2 cellular contexts compared by ENCODE assay signal in genomic region chr10:72719941-72720592, GRCh38.
TF ChIP-seq lines count a peak whose summit lies in the region.

No MANE protein-coding gene starts in this region.

TF ChIP-seq in SK-N-SH, 30 proteins besides CTCF, POLR2A, EP300 and RAD21 (continued from another document):
- TF ChIP-seq PBX3 (IDR thresholded peaks at IDR 0.05) (no peak), POLR2AphosphoS5 (IDR thresholded peaks at IDR 0.05; ENCODE audit: low read depth, low read length) (no peak), RFX5 (IDR thresholded peaks at IDR 0.05; ENCODE audit: low read length) (no peak)

TF ChIP-seq in SK-N-SH treated with all-trans-retinoic acid at 6 μM for 48 hours, 23 proteins besides CTCF, POLR2A, EP300 and RAD21 (continued from another document):
- TF ChIP-seq, protein P1, sequence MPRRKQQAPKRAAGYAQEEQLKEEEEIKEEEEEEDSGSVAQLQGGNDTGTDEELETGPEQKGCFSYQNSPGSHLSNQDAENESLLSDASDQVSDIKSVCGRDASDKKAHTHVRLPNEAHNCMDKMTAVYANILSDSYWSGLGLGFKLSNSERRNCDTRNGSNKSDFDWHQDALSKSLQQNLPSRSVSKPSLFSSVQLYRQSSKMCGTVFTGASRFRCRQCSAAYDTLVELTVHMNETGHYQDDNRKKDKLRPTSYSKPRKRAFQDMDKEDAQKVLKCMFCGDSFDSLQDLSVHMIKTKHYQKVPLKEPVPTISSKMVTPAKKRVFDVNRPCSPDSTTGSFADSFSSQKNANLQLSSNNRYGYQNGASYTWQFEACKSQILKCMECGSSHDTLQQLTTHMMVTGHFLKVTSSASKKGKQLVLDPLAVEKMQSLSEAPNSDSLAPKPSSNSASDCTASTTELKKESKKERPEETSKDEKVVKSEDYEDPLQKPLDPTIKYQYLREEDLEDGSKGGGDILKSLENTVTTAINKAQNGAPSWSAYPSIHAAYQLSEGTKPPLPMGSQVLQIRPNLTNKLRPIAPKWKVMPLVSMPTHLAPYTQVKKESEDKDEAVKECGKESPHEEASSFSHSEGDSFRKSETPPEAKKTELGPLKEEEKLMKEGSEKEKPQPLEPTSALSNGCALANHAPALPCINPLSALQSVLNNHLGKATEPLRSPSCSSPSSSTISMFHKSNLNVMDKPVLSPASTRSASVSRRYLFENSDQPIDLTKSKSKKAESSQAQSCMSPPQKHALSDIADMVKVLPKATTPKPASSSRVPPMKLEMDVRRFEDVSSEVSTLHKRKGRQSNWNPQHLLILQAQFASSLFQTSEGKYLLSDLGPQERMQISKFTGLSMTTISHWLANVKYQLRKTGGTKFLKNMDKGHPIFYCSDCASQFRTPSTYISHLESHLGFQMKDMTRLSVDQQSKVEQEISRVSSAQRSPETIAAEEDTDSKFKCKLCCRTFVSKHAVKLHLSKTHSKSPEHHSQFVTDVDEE (CRISPR knock-in tag; IDR thresholded peaks at IDR 0.05), result no peak
- no peak for TF ChIP-seq ZC3H10 (CRISPR knock-in tag; IDR thresholded peaks at IDR 0.05)
- no peak for TF ChIP-seq ZNF8 (CRISPR knock-in tag; IDR thresholded peaks at IDR 0.05)
- TF ChIP-seq BACH2 (CRISPR knock-in tag; IDR thresholded peaks at IDR 0.05; ENCODE audit: borderline replicate concordance), result no peak
- no peak for TF ChIP-seq RARB (CRISPR knock-in tag; IDR thresholded peaks at IDR 0.05)
- TF ChIP-seq ARNTL (CRISPR knock-in tag; IDR thresholded peaks at IDR 0.05; ENCODE audit: borderline replicate concordance, low read depth), result no peak
- TF ChIP-seq GLIS3 (CRISPR knock-in tag; IDR thresholded peaks at IDR 0.05), result no peak
- no peak for TF ChIP-seq ZNF70 (CRISPR knock-in tag; IDR thresholded peaks at IDR 0.05)
- TF ChIP-seq CSDC2 (CRISPR knock-in tag; IDR thresholded peaks at IDR 0.05), result no peak
- TF ChIP-seq, protein P2, sequence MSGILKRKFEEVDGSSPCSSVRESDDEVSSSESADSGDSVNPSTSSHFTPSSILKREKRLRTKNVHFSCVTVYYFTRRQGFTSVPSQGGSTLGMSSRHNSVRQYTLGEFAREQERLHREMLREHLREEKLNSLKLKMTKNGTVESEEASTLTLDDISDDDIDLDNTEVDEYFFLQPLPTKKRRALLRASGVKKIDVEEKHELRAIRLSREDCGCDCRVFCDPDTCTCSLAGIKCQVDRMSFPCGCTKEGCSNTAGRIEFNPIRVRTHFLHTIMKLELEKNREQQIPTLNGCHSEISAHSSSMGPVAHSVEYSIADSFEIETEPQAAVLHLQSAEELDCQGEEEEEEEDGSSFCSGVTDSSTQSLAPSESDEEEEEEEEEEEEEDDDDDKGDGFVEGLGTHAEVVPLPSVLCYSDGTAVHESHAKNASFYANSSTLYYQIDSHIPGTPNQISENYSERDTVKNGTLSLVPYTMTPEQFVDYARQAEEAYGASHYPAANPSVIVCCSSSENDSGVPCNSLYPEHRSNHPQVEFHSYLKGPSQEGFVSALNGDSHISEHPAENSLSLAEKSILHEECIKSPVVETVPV (CRISPR knock-in tag; IDR thresholded peaks at IDR 0.05), result no peak
- TF ChIP-seq OSR1 (CRISPR knock-in tag; IDR thresholded peaks at IDR 0.05), result no peak
- no peak for TF ChIP-seq ZFP30 (CRISPR knock-in tag; IDR thresholded peaks at IDR 0.05)
- TF ChIP-seq PPARA (CRISPR knock-in tag; IDR thresholded peaks at IDR 0.05; ENCODE audit: borderline replicate concordance), result no peak
- TF ChIP-seq, protein P3, sequence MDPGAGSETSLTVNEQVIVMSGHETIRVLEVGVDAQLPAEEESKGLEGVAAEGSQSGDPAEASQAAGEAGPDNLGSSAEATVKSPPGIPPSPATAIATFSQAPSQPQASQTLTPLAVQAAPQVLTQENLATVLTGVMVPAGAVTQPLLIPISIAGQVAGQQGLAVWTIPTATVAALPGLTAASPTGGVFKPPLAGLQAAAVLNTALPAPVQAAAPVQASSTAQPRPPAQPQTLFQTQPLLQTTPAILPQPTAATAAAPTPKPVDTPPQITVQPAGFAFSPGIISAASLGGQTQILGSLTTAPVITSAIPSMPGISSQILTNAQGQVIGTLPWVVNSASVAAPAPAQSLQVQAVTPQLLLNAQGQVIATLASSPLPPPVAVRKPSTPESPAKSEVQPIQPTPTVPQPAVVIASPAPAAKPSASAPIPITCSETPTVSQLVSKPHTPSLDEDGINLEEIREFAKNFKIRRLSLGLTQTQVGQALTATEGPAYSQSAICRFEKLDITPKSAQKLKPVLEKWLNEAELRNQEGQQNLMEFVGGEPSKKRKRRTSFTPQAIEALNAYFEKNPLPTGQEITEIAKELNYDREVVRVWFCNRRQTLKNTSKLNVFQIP (CRISPR knock-in tag; IDR thresholded peaks at IDR 0.05; ENCODE audit: borderline replicate concordance, low read depth), result no peak
